8 cellular contexts compared by ENCODE assay signal in the genomic region with DNA sequence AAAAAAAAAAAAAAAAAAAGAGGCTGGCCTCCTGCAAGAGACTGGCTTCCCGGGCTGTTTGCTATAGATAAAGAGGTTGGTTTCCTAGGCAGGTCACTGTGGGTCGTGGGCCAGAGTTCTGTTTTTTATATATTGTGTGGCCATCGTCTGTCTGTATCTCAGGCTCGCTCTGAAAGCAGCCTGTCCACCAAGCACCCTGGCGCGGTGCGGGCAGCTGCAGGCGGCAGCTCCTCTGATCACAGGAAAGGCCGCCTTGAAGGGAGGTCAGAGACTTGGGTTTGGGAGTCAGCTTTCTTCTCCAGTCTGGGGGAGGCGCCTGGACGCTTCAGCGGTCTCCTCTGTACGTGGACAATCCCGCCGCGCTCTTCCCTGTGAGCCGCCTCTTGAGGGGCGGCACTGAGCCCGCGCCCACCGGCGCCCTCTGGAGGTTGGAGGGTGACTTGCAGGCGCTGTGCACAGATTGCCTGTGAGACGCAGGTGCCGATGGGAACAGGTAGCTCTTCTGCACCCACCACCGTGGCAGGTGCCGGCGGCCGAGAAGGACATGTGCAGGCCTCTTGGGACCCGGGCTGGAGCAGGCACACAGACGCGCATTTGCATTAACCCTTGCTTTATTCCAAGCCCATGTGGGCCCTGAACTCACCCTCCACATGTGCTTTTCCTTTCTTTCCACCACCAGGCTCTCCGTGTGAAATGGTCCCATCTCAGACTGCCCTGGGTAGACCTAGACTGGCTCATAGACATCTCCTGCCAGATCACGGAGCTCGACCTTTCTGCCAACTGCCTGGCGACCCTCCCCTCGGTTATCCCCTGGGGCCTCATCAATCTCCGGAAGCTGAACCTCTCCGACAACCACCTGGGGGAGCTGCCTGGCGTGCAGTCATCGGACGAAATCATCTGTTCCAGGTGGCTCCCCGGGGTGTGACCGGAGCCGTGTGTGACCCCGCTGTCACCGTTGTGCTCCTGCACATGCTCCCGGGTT.
DNase-seq lines count a peak whose midpoint lies in the region; ATAC-seq and TF ChIP-seq lines count a peak whose summit lies in the region.

No MANE protein-coding gene starts in this region.

- peaks cover 27% of the 10 kb centered on the region for H3K4me1 Mint-ChIP-seq in endothelial cell (ENCODE audit: unreplicated experiment)

- H3K27ac ChIP-seq in C4-2B = peak overlapping the region; percentile 15; the same call in 1 of the 2 replicates

- DNase-seq in NCI-H774 (lab: John Stamatoyannopoulos, UW) (peak; percentile 80), endothelial cell (ENCODE audit: low spot score) (peak; percentile 90), midbrain (lab: John Stamatoyannopoulos, UW) (peak; percentile 73)
- peak; percentile 61 to 91 (median 89) for DNase-seq in activated CD8-positive, alpha-beta memory T cell treated with anti-CD3 and anti-CD28 coated beads for 48 hours (ENCODE audit: low read depth in 2 of 3, low spot score in 2 of 3)
- peak; percentile 63 to 71 for DNase-seq in stimulated activated CD8-positive, alpha-beta memory T cell treated with anti-CD3 and anti-CD28 coated beads, Interleukin-15, amount 100 ng/mL, for 4 hours (ENCODE audit: low read depth in 2 of 2)

- peak; percentile 99 for TF ChIP-seq CTCF in C4-2B (conservative IDR thresholded peaks at IDR 0.05)
- peak; percentile 98 for TF ChIP-seq CTCF in endothelial cell (IDR thresholded peaks at IDR 0.05; ENCODE audit: unreplicated experiment)

- no peak overlapping the region for H3K27ac Mint-ChIP-seq in endothelial cell (ENCODE audit: unreplicated experiment)

- peaks cover 11% of the 10 kb centered on the region for H3K27me3 Mint-ChIP-seq in endothelial cell (ENCODE audit: unreplicated experiment)

- H3K36me3 Mint-ChIP-seq in endothelial cell (ENCODE audit: low read depth, unreplicated experiment) = no peaks in the 10 kb centered on the region

- peaks cover 5% of the 10 kb centered on the region for H3K9me3 Mint-ChIP-seq in endothelial cell (ENCODE audit: unreplicated experiment)

- H3K4me3 Mint-ChIP-seq in endothelial cell (ENCODE audit: unreplicated experiment) = peak overlapping the region; percentile 83

- ATAC-seq in GM19397 (IDR thresholded peaks at IDR 0.05; ENCODE audit: unreplicated experiment) (peak; percentile 86), HG03558 (IDR thresholded peaks at IDR 0.05; ENCODE audit: extremely low read depth, unreplicated experiment) (peak; percentile 80)

Comparison
In these comparisons a context has a peak if more than half of its experiments do, and no peak if none do; other contexts are left out.
1. Peak in every context shown above with its lines: DNase-seq, ATAC-seq and H3K27ac ChIP-seq.